Comparison of ENCODE assay signal across 24 cellular contexts in genomic region chr4:118762753-118763477, GRCh38.
DNase-seq lines count a peak whose midpoint lies in the region; ATAC-seq, FAIRE-seq and TF ChIP-seq lines count a peak whose summit lies in the region.
"Had no signal": no experiment of that assay in that cellular context is flagged by ENCODE, and none has a peak within 500 bp of the region (broad histone marks: within the 10 kb centered on the region; RNA-seq: fewer than 3 reads in every experiment).

No MANE protein-coding gene starts in this region.

- 69 to 77% (median 74%) methylated on average over 3 of the region's 3 CpGs for WGBS in heart left ventricle, 4 donors
- 45 to 46% methylated on average over 3 of the region's 3 CpGs for WGBS in tibial nerve, 2 donors

- no peak overlapping the region for H3K4me2 ChIP-seq in osteoblast (ENCODE audit: insufficient read depth, low read length)

- peak; percentile 85 for FAIRE-seq in endometrium (lab: Jason Lieb, UNC)

- no peak for TF ChIP-seq POLR2A in heart left ventricle (IDR thresholded peaks at IDR 0.05)
- TF ChIP-seq POLR2A in tibial nerve (IDR thresholded peaks at IDR 0.05): no peak

- H4K20me1 ChIP-seq in osteoblast (ENCODE audit: insufficient read depth, low read length): no peaks in the 10 kb centered on the region

- H3K9me3 ChIP-seq in heart left ventricle (no peaks in the 10 kb centered on the region), osteoblast (ENCODE audit: low read depth, low read length) (no peaks in the 10 kb centered on the region), tibial nerve (no peaks in the 10 kb centered on the region)
- H3K9me3 ChIP-seq: upper lobe of left lung had no signal

- H3K4me1 ChIP-seq in heart left ventricle (peaks cover 6 to 91% (median 67%) of the 10 kb centered on the region in 12 donors), osteoblast (ENCODE audit: insufficient read depth, low read length) (peaks cover 87% of the 10 kb centered on the region), tibial nerve (peaks cover 0 to 87% (median 36%) of the 10 kb centered on the region in 4 donors)

- H2AFZ ChIP-seq in osteoblast (ENCODE audit: low read length): no peak overlapping the region

- TF ChIP-seq EP300 in tibial nerve (IDR thresholded peaks at IDR 0.05): no peak

- no peak for ATAC-seq in heart left ventricle
- ATAC-seq in Right ventricle myocardium inferior: no peak
- no peak for ATAC-seq in HG02759 (IDR thresholded peaks at IDR 0.05; ENCODE audit: unreplicated experiment)
- ATAC-seq in GM18498 (IDR thresholded peaks at IDR 0.05; ENCODE audit: unreplicated experiment): no peak
- ATAC-seq: activated T-cell treated with anti-CD3 and anti-CD28 coated beads, Interleukin-2, amount 50 U/mL, for 72 hours; foreskin keratinocyte; natural killer cell treated with Interleukin-12 subunit alpha and Interleukin-12 subunit beta and Interleukin-15 and Interleukin-18, amount 100 ng/mL, for 72 hours; T-cell had no signal

- H3K36me3 ChIP-seq in heart left ventricle: peaks cover 0 to 59% (median 37%) of the 10 kb centered on the region in 9 donors
- H3K36me3 ChIP-seq in osteoblast (ENCODE audit: insufficient read depth, low read length): peaks cover 74% of the 10 kb centered on the region
- peaks cover 0 to 14% (median 0%) of the 10 kb centered on the region in 3 donors for H3K36me3 ChIP-seq in tibial nerve

- DNase-seq in heart left ventricle: no peak
- DNase-seq in Right ventricle myocardium inferior (ENCODE audit: missing footprints): no peak
- no peak for DNase-seq in osteoblast (ENCODE audit: insufficient read length, low spot score, missing footprints)
- DNase-seq in tibial nerve (ENCODE audit: low spot score in 2 of 2): no peak
- DNase-seq in NCI-H524 treated with DMSO at 0.1 percent for 48 hours (lab: John Stamatoyannopoulos, UW): no peak
- DNase-seq: 8988T; activated CD4-positive, alpha-beta T cell treated with anti-CD3 and anti-CD28 coated beads, Interleukin-2, amount 50 U/mL, for 48 hours; activated naive CD8-positive, alpha-beta T cell treated with anti-CD3 and anti-CD28 coated beads, Interleukin-2, amount 10 ng/mL, durations not matched to agents 7 days and 5 days; activated T-cell treated with anti-CD3 and anti-CD28 coated beads, Interleukin-2, amount 50 U/mL, for 72 hours; CD4-positive, alpha-beta T cell; effector memory CD4-positive, alpha-beta T cell; foreskin keratinocyte; KG1; NCI-H1417; retina; stimulated activated CD4-positive, alpha-beta T cell treated with anti-CD3 and anti-CD28 coated beads, Interleukin-4, amount 100 ng/mL, for 1 hour; stimulated activated CD8-positive, alpha-beta memory T cell treated with anti-CD3 and anti-CD28 coated beads, Interleukin-4, amount 100 ng/mL, for 48 hours; T-cell; upper lobe of left lung had no signal

- peaks cover 71% of the 10 kb centered on the region for H3K79me2 ChIP-seq in osteoblast (ENCODE audit: insufficient read depth, low read length)

- H3K4me3 ChIP-seq in heart left ventricle (no peak overlapping the region), osteoblast (ENCODE audit: insufficient read depth, low read length) (no peak overlapping the region), tibial nerve (no peak overlapping the region)
- H3K4me3 ChIP-seq: lung, upper lobe of left lung had no signal

- H3K27me3 ChIP-seq in heart left ventricle (no peaks in the 10 kb centered on the region), osteoblast (ENCODE audit: insufficient read depth, low read length) (no peaks in the 10 kb centered on the region), tibial nerve (no peaks in the 10 kb centered on the region)
- H3K27me3 ChIP-seq: foreskin keratinocyte, upper lobe of left lung had no signal

- H3K27ac ChIP-seq in heart left ventricle (peak overlapping the region; percentile 36 to 87 (median 72)), osteoblast (ENCODE audit: low read depth, low read length) (peak overlapping the region; percentile 56), tibial nerve (peak overlapping the region in 3 of 4 donors; percentile 57 to 75 (median 71))
- H3K27ac ChIP-seq: foreskin keratinocyte, upper lobe of left lung had no signal

- intact Hi-C loops in heart left ventricle (cut with DNase I) (loop anchor here in 1 of 10 donors (10.0 kb wide), 1 partner anchor 522 kb away; no protein-coding TSS in a partner anchor), Right ventricle myocardium inferior (cut with DNase I) (loop anchor here (10.0 kb wide), 1 partner anchor 272 kb away; no protein-coding TSS in a partner anchor)

- TF ChIP-seq CTCF in heart left ventricle (IDR thresholded peaks at IDR 0.05) (no peak), osteoblast (IDR thresholded peaks at IDR 0.05; ENCODE audit: extremely low read depth, low read depth, low read length) (no peak), tibial nerve (IDR thresholded peaks at IDR 0.05) (no peak)
